Comparison of ENCODE assay signal across 23 cellular contexts in genomic region chr1:29970747-29971325, GRCh38.
"Had no signal": no experiment of that assay in that cellular context is flagged by ENCODE, and none has a peak within 500 bp of the region (broad histone marks: within the 10 kb centered on the region; RNA-seq: fewer than 3 reads in every experiment).

No MANE protein-coding gene starts in this region.

- H3K27me3 ChIP-seq: brain microvascular endothelial cell, cardiac muscle cell, MG63 had no signal

- H3K36me3 ChIP-seq: brain microvascular endothelial cell, cardiac muscle cell, MG63 had no signal

- H3K4me3 Mint-ChIP-seq: activated CD4-positive, alpha-beta memory T cell treated with anti-CD3 and anti-CD28 coated beads for 36 hours; activated CD4-positive, alpha-beta T cell treated with anti-CD3 and anti-CD28 coated beads, Interleukin-2, amount 10 ng/mL, durations not matched to agents 7 days and 5 days; activated naive CD8-positive, alpha-beta T cell treated with anti-CD3 and anti-CD28 coated beads for 36 hours; activated T-cell treated with anti-CD3 and anti-CD28 coated beads, Interleukin-2, amount 50 U/mL, for 72 hours had no signal

- H3K9me3 Mint-ChIP-seq: activated CD4-positive, alpha-beta T cell treated with anti-CD3 and anti-CD28 coated beads, Interleukin-2, amount 10 ng/mL, durations not matched to agents 7 days and 5 days; activated T-helper 2 cell treated with anti-CD3 and anti-CD28 coated beads, Interferon-gamma antibody, Interleukin-2, Interleukin-4, amounts not matched to agents 10 μg/mL and 5 μg/mL and 100 μg/mL, durations not matched to agents 14 hours and 24 hours and 36 hours had no signal

- H3K27ac ChIP-seq: brain microvascular endothelial cell, cardiac muscle cell had no signal

- H3K27ac Mint-ChIP-seq: activated CD4-positive, alpha-beta memory T cell treated with anti-CD3 and anti-CD28 coated beads for 36 hours; activated CD4-positive, alpha-beta T cell treated with anti-CD3 and anti-CD28 coated beads, Interleukin-2, amount 10 ng/mL, durations not matched to agents 7 days and 5 days; activated naive CD8-positive, alpha-beta T cell treated with anti-CD3 and anti-CD28 coated beads for 36 hours; activated T-cell treated with anti-CD3 and anti-CD28 coated beads, Interleukin-2, amount 50 U/mL, for 72 hours; activated T-helper 2 cell treated with anti-CD3 and anti-CD28 coated beads, Interferon-gamma antibody, Interleukin-2, Interleukin-4, amounts not matched to agents 10 μg/mL and 5 μg/mL and 100 μg/mL, durations not matched to agents 14 hours and 24 hours and 36 hours had no signal

- H3K4me1 Mint-ChIP-seq: activated CD4-positive, alpha-beta T cell treated with anti-CD3 and anti-CD28 coated beads, Interleukin-2, amount 10 ng/mL, durations not matched to agents 7 days and 5 days had no signal

- H3K4me3 ChIP-seq: cardiac muscle cell, MG63 had no signal

- H3K9me3 ChIP-seq: MG63 had no signal

- ATAC-seq: activated T-cell treated with anti-CD3 and anti-CD28 coated beads, Interleukin-2, amount 50 U/mL, for 72 hours had no signal

- DNase-seq: activated CD4-positive, alpha-beta memory T cell treated with anti-CD3 and anti-CD28 coated beads for 36 hours; activated CD4-positive, alpha-beta T cell treated with anti-CD3 and anti-CD28 coated beads, Interleukin-2, amount 10 ng/mL, durations not matched to agents 7 days and 5 days; activated CD4-positive, CD25-positive, alpha-beta regulatory T cell; activated naive CD8-positive, alpha-beta T cell treated with anti-CD3 and anti-CD28 coated beads for 36 hours; activated T-cell treated with anti-CD3 and anti-CD28 coated beads, Interleukin-2, amount 50 U/mL, for 72 hours; brain microvascular endothelial cell; IMR-90; KG1; MG63; MV-4-11; NCI-H1092 treated with DMSO at 0.1 percent for 48 hours; NCI-H1417 treated with DMSO at 0.1 percent for 48 hours; NCI-H1694 treated with DMSO at 0.1 percent for 48 hours; NCI-H2029 treated with DMSO at 0.1 percent for 48 hours; NCI-H345; NCI-H510A; NCI-H526 treated with DMSO at 0.1 percent for 48 hours; NCI-H82; SIG-M5; T-helper 2 cell; T1000 had no signal

- H3K36me3 Mint-ChIP-seq: activated CD4-positive, alpha-beta memory T cell treated with anti-CD3 and anti-CD28 coated beads for 36 hours; activated naive CD8-positive, alpha-beta T cell treated with anti-CD3 and anti-CD28 coated beads for 36 hours had no signal
